In genomic region chr11:45984192-45984591, GRCh38 we compare ENCODE assay signal across 27 cellular contexts.
A peak's percentile ranks its signal among the peaks of the same experiment; 100 is the strongest.
DNase-seq lines count a peak whose midpoint lies in the region; ATAC-seq, FAIRE-seq and TF ChIP-seq lines count a peak whose summit lies in the region.
"Had no signal": no experiment of that assay in that cellular context is flagged by ENCODE, and none has a peak within 500 bp of the region (broad histone marks: within the 10 kb centered on the region; RNA-seq: fewer than 3 reads in every experiment).

No MANE protein-coding gene starts in this region.

- peaks cover 33% of the 10 kb centered on the region for H3K4me1 ChIP-seq in HUES64 (ENCODE audit: insufficient read depth, low read length)
- H3K4me1 ChIP-seq in H1 (replicated peaks in 1 of 4; ENCODE audit: control insufficient read depth in 3 of 4, insufficient read depth in 4 of 4, low read length in 3 of 4), result peaks cover 5 to 10% (median 9%) of the 10 kb centered on the region in 4 experiments; a peak in 5 of 7 replicates
- peaks cover 15% of the 10 kb centered on the region for H3K4me1 ChIP-seq in neural progenitor cell
- H3K4me1 ChIP-seq in foreskin keratinocyte, result peaks cover 8% of the 10 kb centered on the region
- H3K4me1 ChIP-seq: breast epithelium had no signal

- no peak overlapping the region for H4K8ac ChIP-seq in H1 (ENCODE audit: extremely low read depth, insufficient read depth, low read length)

- TF ChIP-seq CTCF in H1 (IDR thresholded peaks at IDR 0.05; ENCODE audit: control extremely low read depth in 1 of 3, insufficient read depth in 1 of 3, low read depth in 1 of 3, low read length in 3 of 3), result no peak
- TF ChIP-seq CTCF in neural progenitor cell (IDR thresholded peaks at IDR 0.05), result no peak
- no peak for TF ChIP-seq CTCF in foreskin keratinocyte (conservative IDR thresholded peaks at IDR 0.05)

- H3K18ac ChIP-seq in H1 (ENCODE audit: extremely low read depth, low read length), result no peak overlapping the region

- 86% methylated on average over 8 of the region's 9 CpGs for WGBS in HUES64
- WGBS in H1 (ENCODE audit: extremely low coverage in 1 of 2, insufficient coverage in 1 of 2, insufficient read length in 1 of 2, insufficient replicate concordance in 2 of 2, low coverage in 1 of 2, low lambda C conversion rate in 2 of 2, missing lambda C conversion rate in 1 of 2), 2 experiments, result 84% methylated on average over 9 of the region's 9 CpGs; no CpG with 5 or more reads in 1 of the 2 experiments

- H3K4me2 ChIP-seq in H1 (ENCODE audit: insufficient read depth in 1 of 2, low read depth in 2 of 2, low read length in 2 of 2), result no peak overlapping the region; a peak in 2 of 4 replicates
- H3K4me2 ChIP-seq in neural progenitor cell, result no peak overlapping the region

- no peaks in the 10 kb centered on the region; the same call in 1 of the 2 replicates for H3K23me2 ChIP-seq in H1 (ENCODE audit: low read depth, low read length)

- FAIRE-seq in H1 (lab: Jason Lieb, UNC), result no peak
- FAIRE-seq: GM18507 had no signal

- H4K20me1 ChIP-seq in H1 (replicated peaks in 1 of 2; ENCODE audit: control insufficient read depth in 1 of 2, insufficient read depth in 2 of 2, low read length in 2 of 2) (no peaks in the 10 kb centered on the region), neural progenitor cell (ENCODE audit: low read depth) (peaks cover 70% of the 10 kb centered on the region)

- peaks cover 7% of the 10 kb centered on the region for H3F3A ChIP-seq in neural progenitor cell (ENCODE audit: low read depth)

- H3K56ac ChIP-seq in H1 (replicated peaks; ENCODE audit: insufficient read length, low read depth, low read length), result no peak overlapping the region

- TF ChIP-seq RAD21 in H1 (IDR thresholded peaks at IDR 0.05 in 1 of 2, conservative IDR thresholded peaks at IDR 0.05 in 1 of 2; ENCODE audit: low read depth in 2 of 2, low read length in 2 of 2), result no peak

- no peak overlapping the region for H3K4ac ChIP-seq in H1 (replicated peaks; ENCODE audit: insufficient read length, low read depth, low read length)

- TF ChIP-seq EP300 in H1 (IDR thresholded peaks at IDR 0.05; ENCODE audit: borderline replicate concordance in 1 of 2, low read depth in 2 of 2, low read length in 2 of 2), result no peak

- no peak overlapping the region for H3K4me3 Mint-ChIP-seq in neural progenitor cell
- H3K4me3 Mint-ChIP-seq: CD8-positive, alpha-beta T cell had no signal

- H4K5ac ChIP-seq in H1 (ENCODE audit: insufficient read length, low read depth, low read length), result no peak overlapping the region

- POLR2A ChIA-PET in H1 (lab: Charles Lee; ENCODE audit: partially characterized antibody), result interaction anchor here (0.6 to 3.7 kb wide), 9 partner anchors 10 to 138 kb away, joined by 3 to 74 read pairs (median 7); partner anchors contain the start of gene LARGE2

- peak overlapping the region; percentile 39; the same call in 1 of the 2 replicates for H3K27ac ChIP-seq in HUES64 (ENCODE audit: low read depth, low read length)
- H3K27ac ChIP-seq in H1 (ENCODE audit: low read depth, low read length), result no peak overlapping the region
- no peak overlapping the region for H3K27ac ChIP-seq in neural progenitor cell
- H3K27ac ChIP-seq in foreskin keratinocyte, result no peak overlapping the region
- H3K27ac ChIP-seq: breast epithelium, neutrophil, psoas muscle, skin epidermis, upper lobe of right lung had no signal

- CTCF ChIA-PET in H1 (lab: Charles Lee; ENCODE audit: partially characterized antibody), result interaction anchor here (1.1 to 9.5 kb wide), 9 partner anchors 8 to 111 kb away, joined by 3 to 84 read pairs (median 8); no protein-coding TSS in a partner anchor

- DNase-seq in NCI-H524 (lab: John Stamatoyannopoulos, UW), result peak; percentile 5 to 32
- no peak for DNase-seq in NCI-H524 treated with DMSO at 0.1 percent for 48 hours (lab: John Stamatoyannopoulos, UW)
- no peak for DNase-seq in H1 (ENCODE audit: low read depth in 1 of 2, low spot score in 2 of 2)
- DNase-seq in neural progenitor cell (ENCODE audit: low spot score), result no peak
- no peak for DNase-seq in foreskin keratinocyte
- no peak for DNase-seq in activated effector memory CD4-positive, alpha-beta T cell treated with Interleukin-2 at 50 U/mL for 16 hours
- DNase-seq in globus pallidus (ENCODE audit: low spot score), result no peak
- DNase-seq: 8988T; activated CD4-positive, alpha-beta T cell treated with anti-CD3 and anti-CD28 coated beads, Interleukin-2, amount 50 U/mL, for 4 hours; AML-193; CD8-positive, alpha-beta T cell; GF-D8; kidney glomerular epithelial cell; MG63; NCI-H2081; psoas muscle; SHP77 treated with DMSO at 0.1 percent for 48 hours; stimulated activated CD4-positive, alpha-beta T cell treated with anti-CD3 and anti-CD28 coated beads, Interleukin-2, amount 100 ng/mL, for 24 hours; T1000; upper lobe of right lung had no signal

- no peaks in the 10 kb centered on the region for H3K27me3 Mint-ChIP-seq in neural progenitor cell (ENCODE audit: insufficient read depth, low read depth)

- H3K9me3 ChIP-seq in HUES64 (ENCODE audit: insufficient read depth, low read depth, low read length) (no peaks in the 10 kb centered on the region), H1 (ENCODE audit: insufficient read depth in 2 of 2, low read depth in 1 of 2, low read length in 1 of 2) (no peaks in the 10 kb centered on the region), neural progenitor cell (ENCODE audit: low read depth) (no peaks in the 10 kb centered on the region)
- H3K9me3 ChIP-seq: breast epithelium, HAP-1, MG63, neutrophil, psoas muscle, upper lobe of right lung had no signal

- H3K27me3 ChIP-seq in HUES64 (ENCODE audit: insufficient read depth, low read length), result no peaks in the 10 kb centered on the region
- no peaks in the 10 kb centered on the region for H3K27me3 ChIP-seq in H1 (replicated peaks in 1 of 4; ENCODE audit: control insufficient read depth in 3 of 4, extremely low read depth in 1 of 4, insufficient read depth in 3 of 4, low read length in 3 of 4)
- no peaks in the 10 kb centered on the region for H3K27me3 ChIP-seq in neural progenitor cell
- no peaks in the 10 kb centered on the region for H3K27me3 ChIP-seq in foreskin keratinocyte
- H3K27me3 ChIP-seq: breast epithelium, MG63, neutrophil, upper lobe of right lung had no signal

- no peak overlapping the region for H2AFZ ChIP-seq in H1 (ENCODE audit: low read length)
- no peak overlapping the region for H2AFZ ChIP-seq in neural progenitor cell (replicated peaks)

- ATAC-seq in foreskin keratinocyte, result no peak
- ATAC-seq: CD8-positive, alpha-beta T cell; psoas muscle; upper lobe of right lung had no signal

- no peak overlapping the region for H3K9ac ChIP-seq in HUES64 (ENCODE audit: low read depth, low read length)
- no peak overlapping the region for H3K9ac ChIP-seq in H1 (replicated peaks in 1 of 4; ENCODE audit: extremely low read depth in 1 of 4, low read depth in 3 of 4, low read length in 3 of 4)
- H3K9ac ChIP-seq in neural progenitor cell, result no peak overlapping the region

- no peak overlapping the region for H4K91ac ChIP-seq in H1 (replicated peaks; ENCODE audit: insufficient read length, low read length)

- H3K4me3 ChIP-seq in HUES64 (ENCODE audit: low read length) (no peak overlapping the region), H1 (ENCODE audit: extremely low read depth in 1 of 4, insufficient read depth in 2 of 4, low read depth in 3 of 4, low read length in 4 of 4) (no peak overlapping the region), neural progenitor cell (no peak overlapping the region)
- H3K4me3 ChIP-seq: breast epithelium, HAP-1, lung, MG63, psoas muscle, skin epidermis, upper lobe of right lung had no signal

- no peak overlapping the region for H2BK120ac ChIP-seq in H1 (replicated peaks; ENCODE audit: low read depth, low read length)

- no peak overlapping the region for H2AK5ac ChIP-seq in H1 (ENCODE audit: low read depth, low read length)

- H2BK15ac ChIP-seq in H1 (ENCODE audit: low read length), result no peak overlapping the region

- peak overlapping the region; percentile 68 for H3K27ac Mint-ChIP-seq in neural progenitor cell

- H3K79me2 ChIP-seq in H1 (ENCODE audit: control insufficient read depth in 1 of 2, insufficient read depth in 2 of 2, low read length in 2 of 2), result peaks cover 0 to 27% of the 10 kb centered on the region in 2 experiments; a peak in 2 of 4 replicates
- peaks cover 37% of the 10 kb centered on the region for H3K79me2 ChIP-seq in neural progenitor cell (ENCODE audit: low read depth)

- no peak overlapping the region for H2BK20ac ChIP-seq in H1 (ENCODE audit: low read length)

- H3K79me1 ChIP-seq in H1 (ENCODE audit: low read depth, low read length), result no peaks in the 10 kb centered on the region

- H3K36me3 ChIP-seq in HUES64 (ENCODE audit: insufficient read depth, low read length) (peaks cover 7% of the 10 kb centered on the region), H1 (ENCODE audit: control insufficient read depth in 2 of 4, insufficient read depth in 4 of 4, low read length in 3 of 4) (peaks cover 0 to 6% (median 1%) of the 10 kb centered on the region in 4 experiments; a peak in 1 of 8 replicates), neural progenitor cell (no peaks in the 10 kb centered on the region)
- H3K36me3 ChIP-seq: breast epithelium, HAP-1, MG63 had no signal

- peak overlapping the region; percentile 5; the same call in 1 of the 2 replicates for H2BK5ac ChIP-seq in H1 (ENCODE audit: low read depth, low read length)

- no peaks in the 10 kb centered on the region for H3K9me3 Mint-ChIP-seq in neural progenitor cell
- H3K9me3 Mint-ChIP-seq: CD8-positive, alpha-beta T cell had no signal

- H3K23ac ChIP-seq in H1 (ENCODE audit: insufficient read length), result no peak overlapping the region

- H3K4me1 Mint-ChIP-seq in neural progenitor cell, result peaks cover 36% of the 10 kb centered on the region

- no peak overlapping the region for H3K14ac ChIP-seq in H1 (ENCODE audit: insufficient read length)

- no peak for TF ChIP-seq POLR2A in H1 (IDR thresholded peaks at IDR 0.05; ENCODE audit: control extremely low read depth in 1 of 2, low read depth in 2 of 2, low read length in 2 of 2)

- H2BK12ac ChIP-seq in H1 (ENCODE audit: low read depth, low read length), result peak overlapping the region; percentile 13; the same call in 1 of the 2 replicates

- peaks cover 3% of the 10 kb centered on the region for H3K36me3 Mint-ChIP-seq in neural progenitor cell

TF ChIP-seq in H1, 55 proteins besides CTCF, POLR2A, EP300 and RAD21 (continues in another document):
- TF ChIP-seq RNF2 (IDR thresholded peaks at IDR 0.05; ENCODE audit: borderline replicate concordance, low read depth, low read length, missing control alignments, poor library complexity, severe bottlenecking) (no peak), SIRT6 (IDR thresholded peaks at IDR 0.05; ENCODE audit: low read length) (no peak), HDAC2 (IDR thresholded peaks at IDR 0.05; ENCODE audit: borderline replicate concordance in 1 of 2, low read depth in 2 of 2, low read length in 2 of 2) (no peak), GTF2F1 (IDR thresholded peaks at IDR 0.05; ENCODE audit: borderline replicate concordance, low read depth, low read length) (no peak), TAF1 (IDR thresholded peaks at IDR 0.05; ENCODE audit: low read depth, low read length) (no peak), TEAD4 (IDR thresholded peaks at IDR 0.05; ENCODE audit: low read depth, low read length) (no peak), NRF1 (IDR thresholded peaks at IDR 0.05; ENCODE audit: low read depth, low read length) (no peak), CREB1 (IDR thresholded peaks at IDR 0.05) (no peak), BCL11A (IDR thresholded peaks at IDR 0.05; ENCODE audit: low read depth in 2 of 2, low read length in 2 of 2) (no peak)

Comparison
In these comparisons a context has a peak if more than half of its experiments do, and no peak if none do; other contexts are left out.
1. DNase-seq: peak in NCI-H524 (2 of 2); none in NCI-H524 treated with DMSO at 0.1 percent for 48 hours (single experiment), H1 (0 of 2), neural progenitor cell (single experiment), foreskin keratinocyte (0 of 2), activated effector memory CD4-positive, alpha-beta T cell treated with Interleukin-2 at 50 U/mL for 16 hours (single experiment) and globus pallidus (single experiment).